ENCODE assay signal across 1 cellular context in genomic region chr10:124643281-124644009, GRCh38.
TF ChIP-seq lines count a peak whose summit lies in the region.

No MANE protein-coding gene starts in this region.

TF ChIP-seq in GM23338, 12 proteins besides CTCF, POLR2A, EP300 and RAD21 (continued from another document):
- TF ChIP-seq REST (IDR thresholded peaks at IDR 0.05; ENCODE audit: unreplicated experiment) (no peak), JUNB (IDR thresholded peaks at IDR 0.05; ENCODE audit: unreplicated experiment) (no peak), EZH2 (IDR thresholded peaks at IDR 0.05; ENCODE audit: low read depth, unreplicated experiment) (no peak), POLR2AphosphoS5 (IDR thresholded peaks at IDR 0.05; ENCODE audit: low read depth) (no peak), ZNF114 (CRISPR knock-in tag; IDR thresholded peaks at IDR 0.05) (no peak), CREB1 (CRISPR knock-in tag; IDR thresholded peaks at IDR 0.05; ENCODE audit: low read depth) (no peak), NANOG (IDR thresholded peaks at IDR 0.05; ENCODE audit: borderline replicate concordance) (no peak)
TF ChIP-seq in GM23338: peak in this region for 0.
